In the genomic region with DNA sequence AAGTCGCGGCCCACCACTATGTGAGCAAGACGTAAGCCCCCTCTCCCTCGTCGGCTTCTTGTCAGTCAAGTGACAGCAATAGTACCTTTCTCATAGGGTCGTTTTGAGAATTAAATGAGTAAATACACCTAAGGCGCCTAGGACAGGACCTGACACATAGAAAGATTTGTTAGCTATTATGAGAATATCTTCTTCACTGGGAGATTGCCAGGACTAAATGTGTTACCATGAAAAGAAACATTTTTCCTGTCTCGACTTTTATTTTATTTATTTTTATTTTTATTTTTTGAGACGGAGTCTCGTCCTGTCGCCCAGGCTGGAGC, we compare ENCODE assay signal across 7 cellular contexts. TPM values are rescaled to one million over a fixed set of nuclear protein-coding genes. Genes with fewer than 3 reads are reported as not detected.
DNase-seq lines count a peak whose midpoint lies in the region; ATAC-seq and TF ChIP-seq lines count a peak whose summit lies in the region.

No MANE protein-coding gene starts in this region.

- H3K36me3 ChIP-seq in iPS-18a (ENCODE audit: control insufficient read depth, low read depth, low read length) = peaks cover 17% of the 10 kb centered on the region

- no peak for ATAC-seq in activated T-helper 17 cell treated with anti-CD3 and anti-CD28 coated beads, Interleukin-2, amount 50 U/mL, for 72 hours (replicated peaks)
- ATAC-seq in stimulated activated naive B cell treated with anti-CD40 and anti-IgM and Interleukin-4, amounts not matched to agents 10 μg/mL and 1 μg/mL and 100 μg/mL, for 72 hours (replicated peaks) = peak in 1 of 2 donors; percentile 3
- ATAC-seq in HG02840 (IDR thresholded peaks at IDR 0.05; ENCODE audit: low FRiP score, unreplicated experiment) = no peak

- H3K9ac ChIP-seq in iPS-18a (ENCODE audit: low read length) = peak overlapping the region; percentile 97

- peaks cover 90% of the 10 kb centered on the region for H3K36me3 Mint-ChIP-seq in activated T-helper 17 cell treated with anti-CD3 and anti-CD28 coated beads, Interleukin-2, amount 50 U/mL, for 72 hours (ENCODE audit: low read depth)
- peaks cover 26 to 38% of the 10 kb centered on the region in 2 donors for H3K36me3 Mint-ChIP-seq in stimulated activated naive B cell treated with anti-CD40 and anti-IgM and Interleukin-4, amounts not matched to agents 10 μg/mL and 1 μg/mL and 100 μg/mL, for 72 hours

- no peaks in the 10 kb centered on the region for H3K9me3 Mint-ChIP-seq in activated T-helper 17 cell treated with anti-CD3 and anti-CD28 coated beads, Interleukin-2, amount 50 U/mL, for 72 hours
- no peaks in the 10 kb centered on the region for H3K9me3 Mint-ChIP-seq in stimulated activated naive B cell treated with anti-CD40 and anti-IgM and Interleukin-4, amounts not matched to agents 10 μg/mL and 1 μg/mL and 100 μg/mL, for 72 hours

- peak overlapping the region; percentile 92 for H3K27ac Mint-ChIP-seq in activated T-helper 17 cell treated with anti-CD3 and anti-CD28 coated beads, Interleukin-2, amount 50 U/mL, for 72 hours
- peak overlapping the region; percentile 99 for H3K27ac Mint-ChIP-seq in stimulated activated naive B cell treated with anti-CD40 and anti-IgM and Interleukin-4, amounts not matched to agents 10 μg/mL and 1 μg/mL and 100 μg/mL, for 72 hours

- CTCF ChIA-PET in HEK293T (lab: Yijun Ruan, JAX) = interaction anchor here (1.5 to 2.7 kb wide), 3 partner anchors 12 to 72 kb away, joined by 7 to 18 read pairs (median 10); no protein-coding TSS in a partner anchor

- no peaks in the 10 kb centered on the region for H3K9me3 ChIP-seq in iPS-18a (ENCODE audit: control insufficient read depth, low read depth, low read length)

- DNase-seq in HEK293T (ENCODE audit: extremely low spot score) = peak; percentile 45
- no peak for DNase-seq in stimulated activated naive B cell treated with anti-CD40 and anti-IgM and Interleukin-4, amounts not matched to agents 10 μg/mL and 1 μg/mL and 100 μg/mL, for 72 hours
- DNase-seq in T1000 (lab: John Stamatoyannopoulos, UW) = no peak
- no peak for DNase-seq in NCI-H524 (lab: John Stamatoyannopoulos, UW)

- POLR2A ChIA-PET in HEK293T (lab: Yijun Ruan, JAX) = interaction anchor here (0.6 to 3.9 kb wide), 40 partner anchors 8 to 557 kb away, joined by 3 to 63 read pairs (median 6); a partner anchor contains a TSS

- peak overlapping the region; percentile 97 for H3K27ac ChIP-seq in iPS-18a (ENCODE audit: low read length)

- H3K4me3 Mint-ChIP-seq in activated T-helper 17 cell treated with anti-CD3 and anti-CD28 coated beads, Interleukin-2, amount 50 U/mL, for 72 hours = peak overlapping the region; percentile 84
- peak overlapping the region; percentile 91 to 98 for H3K4me3 Mint-ChIP-seq in stimulated activated naive B cell treated with anti-CD40 and anti-IgM and Interleukin-4, amounts not matched to agents 10 μg/mL and 1 μg/mL and 100 μg/mL, for 72 hours

- H3K27me3 Mint-ChIP-seq in activated T-helper 17 cell treated with anti-CD3 and anti-CD28 coated beads, Interleukin-2, amount 50 U/mL, for 72 hours = no peaks in the 10 kb centered on the region
- H3K27me3 Mint-ChIP-seq in stimulated activated naive B cell treated with anti-CD40 and anti-IgM and Interleukin-4, amounts not matched to agents 10 μg/mL and 1 μg/mL and 100 μg/mL, for 72 hours = no peaks in the 10 kb centered on the region

- peaks cover 14% of the 10 kb centered on the region for H3K4me1 Mint-ChIP-seq in activated T-helper 17 cell treated with anti-CD3 and anti-CD28 coated beads, Interleukin-2, amount 50 U/mL, for 72 hours
- H3K4me1 Mint-ChIP-seq in stimulated activated naive B cell treated with anti-CD40 and anti-IgM and Interleukin-4, amounts not matched to agents 10 μg/mL and 1 μg/mL and 100 μg/mL, for 72 hours = peaks cover 17 to 32% of the 10 kb centered on the region in 2 donors

- peaks cover 7% of the 10 kb centered on the region for H3K4me1 ChIP-seq in iPS-18a (ENCODE audit: control insufficient read depth, low read depth, low read length)

- H3K4me3 ChIP-seq in iPS-18a (ENCODE audit: low read length) = peak overlapping the region; percentile 85

- no peaks in the 10 kb centered on the region for H3K27me3 ChIP-seq in iPS-18a (ENCODE audit: control insufficient read depth, insufficient read depth, low read length)

TF ChIP-seq in HEK293T, 16 proteins besides CTCF, POLR2A, EP300 and RAD21:
- TF ChIP-seq, protein P1, sequence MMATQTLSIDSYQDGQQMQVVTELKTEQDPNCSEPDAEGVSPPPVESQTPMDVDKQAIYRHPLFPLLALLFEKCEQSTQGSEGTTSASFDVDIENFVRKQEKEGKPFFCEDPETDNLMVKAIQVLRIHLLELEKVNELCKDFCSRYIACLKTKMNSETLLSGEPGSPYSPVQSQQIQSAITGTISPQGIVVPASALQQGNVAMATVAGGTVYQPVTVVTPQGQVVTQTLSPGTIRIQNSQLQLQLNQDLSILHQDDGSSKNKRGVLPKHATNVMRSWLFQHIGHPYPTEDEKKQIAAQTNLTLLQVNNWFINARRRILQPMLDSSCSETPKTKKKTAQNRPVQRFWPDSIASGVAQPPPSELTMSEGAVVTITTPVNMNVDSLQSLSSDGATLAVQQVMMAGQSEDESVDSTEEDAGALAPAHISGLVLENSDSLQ (IDR thresholded peaks at IDR 0.05) = no peak
- TF ChIP-seq SP1 (IDR thresholded peaks at IDR 0.05) = no peak
- TF ChIP-seq SUZ12 (IDR thresholded peaks at IDR 0.05) = no peak
- TF ChIP-seq ZNF384 (IDR thresholded peaks at IDR 0.05) = no peak
- no peak for TF ChIP-seq FOXM1 (IDR thresholded peaks at IDR 0.05; ENCODE audit: borderline replicate concordance)
- TF ChIP-seq NFRKB (IDR thresholded peaks at IDR 0.05) = no peak

RNA-seq across cellular contexts. Expression of a gene that starts 0.8 kb away (rescaled TPM):
- total RNA-seq in activated T-helper 17 cell treated with anti-CD3 and anti-CD28 coated beads, Interleukin-2, amount 50 U/mL, for 72 hours = 10 to 100 TPM; 85.6 to 87.3 TPM

RNA-seq across cellular contexts. Expression of a gene that starts 19.7 kb away (rescaled TPM):
- 10 to 100 TPM; 23.5 to 38.1 TPM for total RNA-seq in activated T-helper 17 cell treated with anti-CD3 and anti-CD28 coated beads, Interleukin-2, amount 50 U/mL, for 72 hours

RNA-seq across cellular contexts. Expression of a gene that starts 28.4 kb away (rescaled TPM):
- 1 to 10 TPM; 3.2 to 6.8 TPM for total RNA-seq in activated T-helper 17 cell treated with anti-CD3 and anti-CD28 coated beads, Interleukin-2, amount 50 U/mL, for 72 hours

RNA-seq across cellular contexts. Expression of a gene that starts 34.3 kb away (rescaled TPM):
- total RNA-seq in activated T-helper 17 cell treated with anti-CD3 and anti-CD28 coated beads, Interleukin-2, amount 50 U/mL, for 72 hours = 10 to 100 TPM in 1 of 2 donors, 1 to 10 TPM in 1; 8.0 to 10.9 TPM
